ENCODE assay signal across 8 cellular contexts in the genomic region with DNA sequence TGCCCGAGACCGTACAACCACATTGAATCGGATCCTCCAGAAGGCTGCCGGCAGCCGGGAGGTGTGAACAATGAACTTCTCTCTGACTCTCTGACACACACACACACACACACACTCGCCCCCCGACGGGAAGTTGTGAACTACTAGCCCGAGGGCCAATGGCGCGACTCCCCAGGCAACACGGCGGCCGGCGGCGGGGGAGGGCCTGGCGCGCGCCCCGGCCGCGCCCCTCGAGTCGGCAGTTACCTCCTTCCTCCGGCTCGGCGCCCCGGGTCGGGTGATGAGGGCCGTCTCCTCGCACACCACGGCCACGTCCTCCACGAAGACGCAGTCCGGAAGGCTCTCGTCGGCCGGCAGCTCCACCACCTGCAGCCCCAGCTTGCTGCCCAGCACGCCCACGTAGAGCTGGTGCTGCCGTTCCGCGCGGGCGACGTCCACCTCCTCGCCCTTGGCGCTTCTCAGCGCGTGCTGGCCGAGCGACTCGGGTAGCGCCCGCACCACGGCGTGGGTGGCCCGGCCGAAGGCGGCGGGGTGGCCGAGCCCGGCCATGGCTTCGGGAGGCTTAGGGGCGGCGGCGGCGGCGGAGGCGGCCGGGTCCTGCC. TPM values are rescaled to one million over a fixed set of nuclear protein-coding genes. Genes with fewer than 3 reads are reported as not detected.
DNase-seq lines count a peak whose midpoint lies in the region; ATAC-seq and TF ChIP-seq lines count a peak whose summit lies in the region.

No MANE protein-coding gene starts in this region.

- CTCF ChIA-PET in CD4-positive, alpha-beta T cell (lab: Charles Lee): no interaction called here

- TF ChIP-seq POLR2A in GM18505 (IDR thresholded peaks at IDR 0.05; ENCODE audit: borderline replicate concordance, extremely low read depth, insufficient read depth, insufficient read length): no peak

- ATAC-seq in GM18505 (IDR thresholded peaks at IDR 0.05; ENCODE audit: unreplicated experiment): peak; percentile 66
- ATAC-seq in HG03025 (IDR thresholded peaks at IDR 0.05; ENCODE audit: low FRiP score, unreplicated experiment): peak; percentile 74
- no peak for ATAC-seq in CD4-positive, alpha-beta T cell (ENCODE audit: poor library complexity)

- POLR2A ChIA-PET in CD4-positive, alpha-beta T cell (lab: Charles Lee): no interaction called here

- H3K36me3 Mint-ChIP-seq in activated naive CD8-positive, alpha-beta T cell: peaks cover 2% of the 10 kb centered on the region
- no peaks in the 10 kb centered on the region for H3K36me3 Mint-ChIP-seq in CD4-positive, alpha-beta T cell (ENCODE audit: low read depth)

- no peak overlapping the region for H3K27ac Mint-ChIP-seq in activated naive CD8-positive, alpha-beta T cell
- no peak overlapping the region for H3K27ac Mint-ChIP-seq in CD4-positive, alpha-beta T cell

- no peaks in the 10 kb centered on the region for H3K9me3 ChIP-seq in CD4-positive, alpha-beta T cell (ENCODE audit: control insufficient read depth, low read length)

- H3K27me3 ChIP-seq in CD4-positive, alpha-beta T cell (ENCODE audit: control insufficient read depth, insufficient read depth, low read length): peaks cover 55% of the 10 kb centered on the region

- TF ChIP-seq CTCF in CD4-positive, alpha-beta T cell (IDR thresholded peaks at IDR 0.05): no peak

- DNase-seq in ACHN: peak; percentile 78
- peak; percentile 51 for DNase-seq in NCI-H446 treated with DMSO at 0.1 percent for 48 hours (lab: John Stamatoyannopoulos, UW)
- peak in 38 of 42 donors; percentile 7 to 68 (median 40) for DNase-seq in head of caudate nucleus
- peak; percentile 63 for DNase-seq in occipital lobe (lab: John Stamatoyannopoulos, UW)
- DNase-seq in CD4-positive, alpha-beta T cell: no peak

- peaks cover 9% of the 10 kb centered on the region for H3K4me1 Mint-ChIP-seq in activated naive CD8-positive, alpha-beta T cell (ENCODE audit: low read depth)
- H3K4me1 Mint-ChIP-seq in CD4-positive, alpha-beta T cell (ENCODE audit: low read depth): no peaks in the 10 kb centered on the region

- H3K27me3 Mint-ChIP-seq in activated naive CD8-positive, alpha-beta T cell: peaks cover 43% of the 10 kb centered on the region
- peaks cover 69% of the 10 kb centered on the region for H3K27me3 Mint-ChIP-seq in CD4-positive, alpha-beta T cell

- in situ Hi-C loops in ACHN (cut with HindIII; ENCODE audit: low pct_ligation_motif_present, low pct_unique_long_range_greater_than_20kb, low sequenced_read_pairs): no loop called here

- H3K27ac ChIP-seq in CD4-positive, alpha-beta T cell (ENCODE audit: low read depth, low read length): no peak overlapping the region

- no peaks in the 10 kb centered on the region for H3K9me3 Mint-ChIP-seq in activated naive CD8-positive, alpha-beta T cell (ENCODE audit: low read depth)
- no peaks in the 10 kb centered on the region for H3K9me3 Mint-ChIP-seq in CD4-positive, alpha-beta T cell

- peak overlapping the region; percentile 39 for H3K4me3 Mint-ChIP-seq in activated naive CD8-positive, alpha-beta T cell
- no peak overlapping the region for H3K4me3 Mint-ChIP-seq in CD4-positive, alpha-beta T cell

- intact Hi-C loops in head of caudate nucleus (cut with DNase I): no loop called here
- intact Hi-C loops in CD4-positive, alpha-beta T cell (cut with DNase I, micrococcal nuclease): no loop called here

RNA-seq across cellular contexts. Expression of a gene that starts 0.4 kb away (rescaled TPM):
- 37.3 TPM for total RNA-seq in occipital lobe
- total RNA-seq in CD4-positive, alpha-beta T cell: not detected

Comparison
In these comparisons a context has a peak if more than half of its experiments do, and no peak if none do; other contexts are left out.
1. DNase-seq: peak in ACHN (single experiment), NCI-H446 treated with DMSO at 0.1 percent for 48 hours (single experiment), head of caudate nucleus (38 of 42) and occipital lobe (single experiment); none in CD4-positive, alpha-beta T cell (0 of 10).
2. RNA of a gene that starts 0.4 kb away (total RNA-seq): 37.3 TPM in occipital lobe (single experiment); not detected in CD4-positive, alpha-beta T cell; every median in the first group is over 10 times any median in the second.